In genomic region chr11:63869686-63870085, GRCh38 we compare ENCODE assay signal across 10 cellular contexts. TPM values are rescaled to one million over a fixed set of nuclear protein-coding genes. Genes with fewer than 3 reads are reported as not detected.
A peak's percentile ranks its signal among the peaks of the same experiment; 100 is the strongest.
DNase-seq lines count a peak whose midpoint lies in the region; ATAC-seq lines count a peak whose summit lies in the region.
"Had no signal": no experiment of that assay in that cellular context is flagged by ENCODE, and none has a peak within 500 bp of the region (broad histone marks: within the 10 kb centered on the region; RNA-seq: fewer than 3 reads in every experiment).

No MANE protein-coding gene starts in this region.

- H3K36me3 Mint-ChIP-seq in activated CD4-positive, alpha-beta T cell treated with anti-CD3 and anti-CD28 coated beads for 36 hours (ENCODE audit: low read depth), result peaks cover 24% of the 10 kb centered on the region

- no peaks in the 10 kb centered on the region for H3K36me3 ChIP-seq in effector memory CD4-positive, alpha-beta T cell (ENCODE audit: control insufficient read depth, insufficient read depth, low read length)

- H3K27ac ChIP-seq in effector memory CD4-positive, alpha-beta T cell (ENCODE audit: insufficient read depth, low read length, poor library complexity, severe bottlenecking), result peak overlapping the region; percentile 40

- CTCF ChIA-PET in activated CD4-positive, alpha-beta T cell treated with anti-CD3 and anti-CD28 coated beads for 36 hours (lab: Charles Lee), result interaction anchor here (1.1 to 2.4 kb wide), 3 partner anchors 9 to 102 kb away, joined by 3 to 6 read pairs (median 5); partner anchors contain the start of gene ZFTA

- H3K4me3 Mint-ChIP-seq in activated CD4-positive, alpha-beta T cell treated with anti-CD3 and anti-CD28 coated beads for 36 hours, result no peak overlapping the region

- peak overlapping the region; percentile 2 for H3K4me3 ChIP-seq in effector memory CD4-positive, alpha-beta T cell (ENCODE audit: insufficient read depth, low read depth, low read length, poor library complexity, severe bottlenecking)

- no peaks in the 10 kb centered on the region for H3K27me3 Mint-ChIP-seq in activated CD4-positive, alpha-beta T cell treated with anti-CD3 and anti-CD28 coated beads for 36 hours

- H3K4me1 Mint-ChIP-seq in activated CD4-positive, alpha-beta T cell treated with anti-CD3 and anti-CD28 coated beads for 36 hours, result peaks cover 92% of the 10 kb centered on the region

- H3K9me3 ChIP-seq in effector memory CD4-positive, alpha-beta T cell (ENCODE audit: control insufficient read depth, low read length), result no peaks in the 10 kb centered on the region

- no peaks in the 10 kb centered on the region for H3K9me3 Mint-ChIP-seq in activated CD4-positive, alpha-beta T cell treated with anti-CD3 and anti-CD28 coated beads for 36 hours (ENCODE audit: low read depth)

- intact Hi-C loops in activated CD4-positive, alpha-beta T cell treated with anti-CD3 and anti-CD28 coated beads for 36 hours (cut with DNase I, micrococcal nuclease), result loop anchor here in 1 of 2 experiments (10.0 kb wide), 1 partner anchor 305 kb away; the partner anchor contains the start of gene PLAAT2

- POLR2A ChIA-PET in activated CD4-positive, alpha-beta T cell treated with anti-CD3 and anti-CD28 coated beads for 36 hours (lab: Charles Lee), result interaction anchor here (1.0 kb wide), 1 partner anchor 16 kb away, joined by 3 read pairs; no protein-coding TSS in a partner anchor

- H3K27me3 ChIP-seq in effector memory CD4-positive, alpha-beta T cell (replicated peaks; ENCODE audit: control insufficient read depth, insufficient read depth, low read length, poor library complexity, severe bottlenecking), result no peaks in the 10 kb centered on the region

- DNase-seq in activated CD4-positive, alpha-beta T cell treated with anti-CD3 and anti-CD28 coated beads for 36 hours, result peak; percentile 44
- DNase-seq in activated CD4-positive, alpha-beta T cell treated with anti-CD3 and anti-CD28 coated beads for 1 hour, result no peak
- DNase-seq in T-helper 9 cell, result peak; percentile 34
- peak; percentile 35 to 43 (median 36) for DNase-seq in effector memory CD4-positive, alpha-beta T cell
- peak; percentile 47 for DNase-seq in stimulated activated naive CD8-positive, alpha-beta T cell treated with anti-CD3 and anti-CD28 coated beads, Interleukin-15, Interleukin-2, amounts not matched to agents 100 U/mL and 50 U/mL, for 24 hours
- DNase-seq in NCI-H2196 (lab: John Stamatoyannopoulos, UW; ENCODE audit: unreplicated experiment), result no peak
- DNase-seq in NCI-H524 treated with DMSO at 0.1 percent for 48 hours (lab: John Stamatoyannopoulos, UW), result no peak
- no peak for DNase-seq in GM19238 (ENCODE audit: insufficient read length, low spot score)
- DNase-seq: NCI-H226, retina had no signal

- peaks cover 79% of the 10 kb centered on the region for H3K4me1 ChIP-seq in effector memory CD4-positive, alpha-beta T cell (ENCODE audit: control insufficient read depth, insufficient read depth, low read length, poor library complexity, severe bottlenecking)

- peak; percentile 17 for ATAC-seq in activated CD4-positive, alpha-beta T cell treated with anti-CD3 and anti-CD28 coated beads for 36 hours
- ATAC-seq in stimulated activated naive CD8-positive, alpha-beta T cell treated with anti-CD3 and anti-CD28 coated beads, Interleukin-15, Interleukin-2, amounts not matched to agents 100 U/mL and 50 U/mL, for 24 hours, result peak; percentile 32

- H3K27ac Mint-ChIP-seq in activated CD4-positive, alpha-beta T cell treated with anti-CD3 and anti-CD28 coated beads for 36 hours, result peak overlapping the region; percentile 16

RNA-seq across cellular contexts. Expression of gene MARK2, which starts 30.8 kb away (rescaled TPM):
- total RNA-seq in activated CD4-positive, alpha-beta T cell treated with anti-CD3 and anti-CD28 coated beads for 36 hours, result 10 to 100 TPM; 24.3 to 24.9 TPM

RNA-seq across cellular contexts. Expression of gene RCOR2, which starts 47.3 kb away (rescaled TPM):
- total RNA-seq in activated CD4-positive, alpha-beta T cell treated with anti-CD3 and anti-CD28 coated beads for 36 hours, result under 1 TPM; 0.37 TPM

RNA-seq across cellular contexts. Expression of gene SPINDOC, which starts 56.4 kb away (rescaled TPM):
- total RNA-seq in activated CD4-positive, alpha-beta T cell treated with anti-CD3 and anti-CD28 coated beads for 36 hours, result 10 to 100 TPM; 25.7 to 26.2 TPM

Comparison
In these comparisons a context has a peak if more than half of its experiments do, and no peak if none do; other contexts are left out.
1. DNase-seq: peak in activated CD4-positive, alpha-beta T cell treated with anti-CD3 and anti-CD28 coated beads for 36 hours (single experiment), T-helper 9 cell (single experiment), effector memory CD4-positive, alpha-beta T cell (3 of 3) and stimulated activated naive CD8-positive, alpha-beta T cell treated with anti-CD3 and anti-CD28 coated beads, Interleukin-15, Interleukin-2, amounts not matched to agents 100 U/mL and 50 U/mL, for 24 hours (single experiment); none in activated CD4-positive, alpha-beta T cell treated with anti-CD3 and anti-CD28 coated beads for 1 hour (single experiment), NCI-H2196 (single experiment), NCI-H524 treated with DMSO at 0.1 percent for 48 hours (single experiment) and GM19238 (single experiment).